26 cellular contexts compared by ENCODE assay signal in the genomic region with DNA sequence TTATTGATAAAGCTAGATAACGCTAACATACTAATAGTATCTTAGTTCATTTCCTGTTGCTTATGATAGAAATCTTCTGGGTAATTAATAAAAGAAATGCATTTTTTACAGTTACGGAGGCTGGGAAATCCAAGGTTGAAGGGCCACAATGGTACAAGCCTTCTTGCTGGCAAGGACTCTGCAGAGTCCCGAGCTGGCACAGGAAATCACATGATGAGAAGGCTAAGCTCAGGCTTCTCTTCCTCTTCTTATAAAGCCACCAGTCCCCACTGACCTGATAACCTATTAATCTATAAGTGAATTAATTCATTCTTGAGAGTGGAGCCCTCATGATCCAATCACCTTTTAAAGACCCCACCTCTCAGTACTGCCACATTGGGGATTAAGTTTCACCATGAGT.
A peak's percentile ranks its signal among the peaks of the same experiment; 100 is the strongest.
DNase-seq lines count a peak whose midpoint lies in the region; ATAC-seq and TF ChIP-seq lines count a peak whose summit lies in the region.
"Had no signal": no experiment of that assay in that cellular context is flagged by ENCODE, and none has a peak within 500 bp of the region (broad histone marks: within the 10 kb centered on the region; RNA-seq: fewer than 3 reads in every experiment).

No MANE protein-coding gene starts in this region.

- H3K27ac Mint-ChIP-seq in effector memory CD8-positive, alpha-beta T cell = peak overlapping the region; percentile 7 to 23
- H3K27ac Mint-ChIP-seq: activated CD8-positive, alpha-beta T cell treated with anti-CD3 and anti-CD28 coated beads for 36 hours; CD4-positive, alpha-beta T cell; IgD-negative memory B cell; stimulated activated naive CD8-positive, alpha-beta T cell treated with anti-CD3 and anti-CD28 coated beads, Interleukin-15, Interleukin-2, amounts not matched to agents 100 ng/mL and 50 ng/mL, for 24 hours had no signal

- no peak for TF ChIP-seq CTCF in HL-60 (IDR thresholded peaks at IDR 0.05; ENCODE audit: insufficient read depth, low read length)

- DNase-seq in HL-60 (ENCODE audit: low read depth in 1 of 2, low spot score in 1 of 2) = peak in 1 of 2 experiments; percentile 61
- DNase-seq in NCI-H82 (lab: John Stamatoyannopoulos, UW) = peak; percentile 89
- no peak for DNase-seq in effector memory CD8-positive, alpha-beta T cell
- peak; percentile 48 for DNase-seq in posterior vena cava (ENCODE audit: low spot score)
- DNase-seq in activated effector memory CD4-positive, alpha-beta T cell treated with anti-CD3 and anti-CD28 coated beads, Interleukin-2, amount 50 U/mL, for 16 hours = no peak
- no peak for DNase-seq in NCI-H128 (lab: John Stamatoyannopoulos, UW; ENCODE audit: unreplicated experiment)
- DNase-seq in kidney tubule cell (ENCODE audit: low spot score) = no peak
- no peak for DNase-seq in NCI-H2227 treated with DMSO at 0.1 percent for 48 hours (lab: John Stamatoyannopoulos, UW)
- DNase-seq: activated CD8-positive, alpha-beta T cell treated with anti-CD3 and anti-CD28 coated beads for 36 hours; activated naive CD4-positive, alpha-beta T cell; activated T-cell treated with anti-CD3 and anti-CD28 coated beads for 4 hours; CD4-positive, alpha-beta T cell; cortex of kidney; glutamatergic neuron; mucosa of descending colon; NCI-H2029 treated with DMSO at 0.1 percent for 48 hours; posterior cingulate gyrus; spleen; stimulated activated CD4-positive, alpha-beta T cell treated with anti-CD3 and anti-CD28 coated beads, Interleukin-4, amount 100 ng/mL, for 4 hours; thyroid gland had no signal

- peak overlapping the region; percentile 38 for H3K27ac ChIP-seq in HL-60 (replicated peaks)
- H3K27ac ChIP-seq: RWPE1, thyroid gland had no signal

- intact Hi-C loops in posterior vena cava (cut with DNase I) = no loop called here

- no peaks in the 10 kb centered on the region for H3K9me3 Mint-ChIP-seq in effector memory CD8-positive, alpha-beta T cell
- H3K9me3 Mint-ChIP-seq: CD4-positive, alpha-beta T cell; IgD-negative memory B cell; neural crest cell had no signal

- peaks cover 12% of the 10 kb centered on the region for H3K36me3 Mint-ChIP-seq in effector memory CD8-positive, alpha-beta T cell (ENCODE audit: insufficient read depth)

- peaks cover 11 to 12% of the 10 kb centered on the region in 2 donors for H3K4me1 Mint-ChIP-seq in effector memory CD8-positive, alpha-beta T cell (ENCODE audit: low read depth in 2 of 2)
- H3K4me1 Mint-ChIP-seq: neural crest cell had no signal

- no peak overlapping the region for H3K4me3 Mint-ChIP-seq in effector memory CD8-positive, alpha-beta T cell
- H3K4me3 Mint-ChIP-seq: activated CD8-positive, alpha-beta T cell treated with anti-CD3 and anti-CD28 coated beads for 36 hours; CD4-positive, alpha-beta T cell; neural crest cell; stimulated activated naive CD8-positive, alpha-beta T cell treated with anti-CD3 and anti-CD28 coated beads, Interleukin-15, Interleukin-2, amounts not matched to agents 100 ng/mL and 50 ng/mL, for 24 hours had no signal

- H3K27me3 ChIP-seq in HL-60 (ENCODE audit: insufficient read depth, poor library complexity, severe bottlenecking) = no peaks in the 10 kb centered on the region
- H3K27me3 ChIP-seq: spleen, thyroid gland had no signal

- H3K27me3 Mint-ChIP-seq in effector memory CD8-positive, alpha-beta T cell = no peaks in the 10 kb centered on the region
- H3K27me3 Mint-ChIP-seq: activated CD8-positive, alpha-beta T cell treated with anti-CD3 and anti-CD28 coated beads for 36 hours; CD4-positive, alpha-beta T cell; IgD-negative memory B cell; stimulated activated naive CD8-positive, alpha-beta T cell treated with anti-CD3 and anti-CD28 coated beads, Interleukin-15, Interleukin-2, amounts not matched to agents 100 ng/mL and 50 ng/mL, for 24 hours had no signal

- ATAC-seq in effector memory CD8-positive, alpha-beta T cell (replicated peaks) = no peak
- ATAC-seq: activated CD4-positive, CD25-positive, alpha-beta regulatory T cell treated with anti-CD3 and anti-CD28 coated beads, Interleukin-2, amount 50 U/mL, for 24 hours; activated CD8-positive, alpha-beta T cell treated with anti-CD3 and anti-CD28 coated beads for 36 hours; mucosa of descending colon; SK-N-SH treated with all-trans-retinoic acid at 6 μM for 48 hours had no signal

- no peak overlapping the region for H3K4me3 ChIP-seq in HL-60 (replicated peaks; ENCODE audit: insufficient read depth, low read length)
- H3K4me3 ChIP-seq: mucosa of descending colon, spleen, thyroid gland had no signal

Comparison
In these comparisons a context has a peak if more than half of its experiments do, and no peak if none do; other contexts are left out.
1. DNase-seq: peak in NCI-H82 (single experiment) and posterior vena cava (single experiment); none in effector memory CD8-positive, alpha-beta T cell (0 of 3), activated effector memory CD4-positive, alpha-beta T cell treated with anti-CD3 and anti-CD28 coated beads, Interleukin-2, amount 50 U/mL, for 16 hours (single experiment), NCI-H128 (single experiment), kidney tubule cell (single experiment) and NCI-H2227 treated with DMSO at 0.1 percent for 48 hours (single experiment).